ENCODE assay signal across 18 cellular contexts in genomic region chr17:45908460-45908859, GRCh38. TPM values are rescaled to one million over a fixed set of nuclear protein-coding genes. Genes with fewer than 3 reads are reported as not detected.
A peak's percentile ranks its signal among the peaks of the same experiment; 100 is the strongest.
DNase-seq lines count a peak whose midpoint lies in the region; ATAC-seq and TF ChIP-seq lines count a peak whose summit lies in the region.
"Had no signal": no experiment of that assay in that cellular context is flagged by ENCODE, and none has a peak within 500 bp of the region (broad histone marks: within the 10 kb centered on the region; RNA-seq: fewer than 3 reads in every experiment).

No MANE protein-coding gene starts in this region.

- H3K4me3 ChIP-seq in dorsolateral prefrontal cortex, result peak overlapping the region in 3 of 59 donors; percentile 3 to 12 (median 7)
- H3K4me3 ChIP-seq: body of pancreas had no signal

- peak; percentile 67 for ATAC-seq in activated naive CD8-positive, alpha-beta T cell treated with anti-CD3 and anti-CD28 coated beads, Interleukin-2, amount 50 U/mL, for 24 hours
- ATAC-seq in stimulated activated naive CD8-positive, alpha-beta T cell treated with anti-CD3 and anti-CD28 coated beads, Interleukin-15, Interleukin-2, amounts not matched to agents 100 U/mL and 50 U/mL, for 24 hours, result peak; percentile 67
- ATAC-seq: body of pancreas, HCT116 had no signal

- no peak overlapping the region for H3K4me3 Mint-ChIP-seq in activated naive CD8-positive, alpha-beta T cell treated with anti-CD3 and anti-CD28 coated beads, Interleukin-2, amount 50 U/mL, for 24 hours
- no peak overlapping the region for H3K4me3 Mint-ChIP-seq in activated naive CD8-positive, alpha-beta T cell treated with anti-CD3 and anti-CD28 coated beads for 36 hours
- no peak overlapping the region for H3K4me3 Mint-ChIP-seq in osteocyte (ENCODE audit: unreplicated experiment)
- H3K4me3 Mint-ChIP-seq: B cell had no signal

- TF ChIP-seq CTCF in dorsolateral prefrontal cortex (IDR thresholded peaks at IDR 0.05 in 54 of 56, conservative IDR thresholded peaks at IDR 0.05 in 2 of 56; ENCODE audit: low read depth in 1 of 56, partially characterized antibody in 56 of 56) (no peak), osteocyte (IDR thresholded peaks at IDR 0.05) (no peak)

- H3K27me3 ChIP-seq in dorsolateral prefrontal cortex, result no peaks in the 10 kb centered on the region

- H3K27me3 Mint-ChIP-seq in activated naive CD8-positive, alpha-beta T cell treated with anti-CD3 and anti-CD28 coated beads, Interleukin-2, amount 50 U/mL, for 24 hours, result peaks cover 28% of the 10 kb centered on the region
- peaks cover 33% of the 10 kb centered on the region for H3K27me3 Mint-ChIP-seq in activated naive CD8-positive, alpha-beta T cell treated with anti-CD3 and anti-CD28 coated beads for 36 hours
- H3K27me3 Mint-ChIP-seq in osteocyte (ENCODE audit: unreplicated experiment), result peaks cover 56% of the 10 kb centered on the region

- peak; percentile 80 for DNase-seq in NCI-H2107 treated with DMSO at 0.1 percent for 48 hours (lab: John Stamatoyannopoulos, UW; ENCODE audit: unreplicated experiment)
- no peak for DNase-seq in NCI-H2107 (lab: John Stamatoyannopoulos, UW)
- DNase-seq in activated naive CD8-positive, alpha-beta T cell treated with anti-CD3 and anti-CD28 coated beads, Interleukin-2, amount 50 U/mL, for 24 hours, result no peak
- no peak for DNase-seq in activated naive CD8-positive, alpha-beta T cell treated with anti-CD3 and anti-CD28 coated beads for 36 hours
- no peak for DNase-seq in dorsolateral prefrontal cortex
- no peak for DNase-seq in stimulated activated naive CD8-positive, alpha-beta T cell treated with anti-CD3 and anti-CD28 coated beads, Interleukin-15, Interleukin-2, amounts not matched to agents 100 U/mL and 50 U/mL, for 24 hours
- no peak for DNase-seq in osteocyte (ENCODE audit: extremely low spot score, unreplicated experiment)
- no peak for DNase-seq in epidermal melanocyte (ENCODE audit: insufficient read length, low spot score)
- DNase-seq: body of pancreas, MM.1S, nucleus accumbens, SK-N-SH, T-helper 9 cell, trophoblast cell had no signal

- peaks cover 23% of the 10 kb centered on the region for H3K4me1 Mint-ChIP-seq in activated naive CD8-positive, alpha-beta T cell treated with anti-CD3 and anti-CD28 coated beads, Interleukin-2, amount 50 U/mL, for 24 hours
- peaks cover 20% of the 10 kb centered on the region for H3K4me1 Mint-ChIP-seq in activated naive CD8-positive, alpha-beta T cell treated with anti-CD3 and anti-CD28 coated beads for 36 hours
- H3K4me1 Mint-ChIP-seq in osteocyte (ENCODE audit: unreplicated experiment), result no peaks in the 10 kb centered on the region
- H3K4me1 Mint-ChIP-seq: B cell had no signal

- H3K27ac ChIP-seq in dorsolateral prefrontal cortex, result peak overlapping the region in 47 of 59 donors; percentile 2 to 91 (median 64)
- H3K27ac ChIP-seq: body of pancreas, RWPE1 had no signal

- peaks cover 3% of the 10 kb centered on the region for H3K36me3 Mint-ChIP-seq in activated naive CD8-positive, alpha-beta T cell treated with anti-CD3 and anti-CD28 coated beads, Interleukin-2, amount 50 U/mL, for 24 hours (ENCODE audit: low read depth)
- H3K36me3 Mint-ChIP-seq in activated naive CD8-positive, alpha-beta T cell treated with anti-CD3 and anti-CD28 coated beads for 36 hours, result no peaks in the 10 kb centered on the region
- peaks cover 3% of the 10 kb centered on the region for H3K36me3 Mint-ChIP-seq in osteocyte (ENCODE audit: unreplicated experiment)

- no peak overlapping the region for H3K27ac Mint-ChIP-seq in activated naive CD8-positive, alpha-beta T cell treated with anti-CD3 and anti-CD28 coated beads, Interleukin-2, amount 50 U/mL, for 24 hours
- no peak overlapping the region for H3K27ac Mint-ChIP-seq in activated naive CD8-positive, alpha-beta T cell treated with anti-CD3 and anti-CD28 coated beads for 36 hours
- H3K27ac Mint-ChIP-seq in osteocyte (ENCODE audit: unreplicated experiment), result no peak overlapping the region
- H3K27ac Mint-ChIP-seq: activated T-helper 2 cell treated with anti-CD3 and anti-CD28 coated beads, Interferon-gamma antibody, Interleukin-2, Interleukin-4, amounts not matched to agents 10 μg/mL and 5 μg/mL and 100 μg/mL, durations not matched to agents 14 hours and 24 hours and 36 hours; B cell had no signal

- H3K9me3 Mint-ChIP-seq in activated naive CD8-positive, alpha-beta T cell treated with anti-CD3 and anti-CD28 coated beads, Interleukin-2, amount 50 U/mL, for 24 hours, result peaks cover 5% of the 10 kb centered on the region
- peaks cover 10% of the 10 kb centered on the region for H3K9me3 Mint-ChIP-seq in activated naive CD8-positive, alpha-beta T cell treated with anti-CD3 and anti-CD28 coated beads for 36 hours
- peaks cover 9% of the 10 kb centered on the region for H3K9me3 Mint-ChIP-seq in osteocyte (ENCODE audit: unreplicated experiment)

- intact Hi-C loops in dorsolateral prefrontal cortex (cut with DNase I), result no loop called here

RNA-seq across cellular contexts. Expression of gene MAPT, which starts 14.1 kb away (rescaled TPM):
- total RNA-seq in activated naive CD8-positive, alpha-beta T cell treated with anti-CD3 and anti-CD28 coated beads for 36 hours, result under 1 TPM; 0.68 to 0.88 TPM
- total RNA-seq in dorsolateral prefrontal cortex (100 to 1,000 TPM; 323 to 524 (median 437) TPM), osteocyte (1.1 and 1.6 TPM in 2 replicates)

Comparison
In these comparisons a context has a peak if more than half of its experiments do, and no peak if none do; other contexts are left out.
1. RNA of gene MAPT, which starts 14.1 kb away (total RNA-seq): 323 to 524 TPM in dorsolateral prefrontal cortex; 1.1 to 1.6 TPM in osteocyte and 0.68 to 0.88 TPM in activated naive CD8-positive, alpha-beta T cell treated with anti-CD3 and anti-CD28 coated beads for 36 hours; every median in the first group is over 100 times any median in the second.